Comparison of ENCODE assay signal across 14 cellular contexts in the genomic region with DNA sequence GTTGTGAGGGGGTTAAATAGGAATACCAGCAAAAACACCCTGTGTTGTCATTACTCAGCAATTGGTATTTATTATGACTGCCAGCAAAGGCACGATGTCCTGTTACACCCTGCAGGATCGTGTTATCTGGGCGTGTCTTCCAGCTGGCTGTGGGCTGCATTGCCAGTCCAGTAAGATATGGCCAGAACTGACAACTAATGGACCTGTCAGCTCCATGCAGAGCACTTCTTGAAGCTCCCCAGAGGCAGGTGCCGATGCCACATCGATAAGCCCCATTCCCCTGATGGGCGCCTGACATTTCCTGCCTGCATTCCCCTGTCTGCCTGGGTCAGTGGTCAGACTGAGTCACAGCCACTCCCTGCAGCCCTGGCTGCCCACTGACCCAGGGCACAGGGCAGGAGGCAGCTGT.
A peak's percentile ranks its signal among the peaks of the same experiment; 100 is the strongest.
DNase-seq lines count a peak whose midpoint lies in the region; ATAC-seq, FAIRE-seq and TF ChIP-seq lines count a peak whose summit lies in the region.
"Had no signal": no experiment of that assay in that cellular context is flagged by ENCODE, and none has a peak within 500 bp of the region (broad histone marks: within the 10 kb centered on the region; RNA-seq: fewer than 3 reads in every experiment).

No MANE protein-coding gene starts in this region.

- peaks cover 6% of the 10 kb centered on the region for H3K36me3 Mint-ChIP-seq in MCF 10A (ENCODE audit: insufficient read depth, unreplicated experiment)
- H3K36me3 Mint-ChIP-seq in stimulated activated memory B cell treated with anti-CD40 and anti-IgM and Interleukin-4, amounts not matched to agents 10 μg/mL and 1 μg/mL and 100 μg/mL, for 72 hours: no peaks in the 10 kb centered on the region
- H3K36me3 Mint-ChIP-seq: activated CD4-positive, alpha-beta memory T cell treated with anti-CD3 and anti-CD28 coated beads for 36 hours; mesothelial cell of epicardium had no signal

- H3K9me3 Mint-ChIP-seq in MCF 10A (ENCODE audit: unreplicated experiment): no peaks in the 10 kb centered on the region
- peaks cover 6% of the 10 kb centered on the region for H3K9me3 Mint-ChIP-seq in stimulated activated memory B cell treated with anti-CD40 and anti-IgM and Interleukin-4, amounts not matched to agents 10 μg/mL and 1 μg/mL and 100 μg/mL, for 72 hours
- H3K9me3 Mint-ChIP-seq: activated CD4-positive, alpha-beta memory T cell treated with anti-CD3 and anti-CD28 coated beads for 36 hours; mesothelial cell of epicardium had no signal

- TF ChIP-seq CTCF in MCF 10A (IDR thresholded peaks at IDR 0.05; ENCODE audit: unreplicated experiment): no peak
- no peak for TF ChIP-seq CTCF in breast epithelium (IDR thresholded peaks at IDR 0.05)

- peak; percentile 44 for DNase-seq in MCF 10A (ENCODE audit: unreplicated experiment)
- no peak for DNase-seq in breast epithelium (ENCODE audit: low spot score in 2 of 2)
- DNase-seq in adipocyte (ENCODE audit: low read depth): peak; percentile 22
- peak; percentile 41 to 76 (median 68) for DNase-seq in right cardiac atrium
- DNase-seq in urothelium cell line (ENCODE audit: low spot score): peak; percentile 53
- DNase-seq: activated CD4-positive, alpha-beta memory T cell treated with anti-CD3 and anti-CD28 coated beads for 36 hours; NCI-H2081 treated with DMSO at 0.1 percent for 48 hours; SJCRH30 had no signal

- H3K36me3 ChIP-seq in breast epithelium: no peaks in the 10 kb centered on the region
- no peaks in the 10 kb centered on the region for H3K36me3 ChIP-seq in adipocyte (ENCODE audit: control insufficient read depth, insufficient read depth, low read length, severe bottlenecking)
- H3K36me3 ChIP-seq: esophagus muscularis mucosa, SJCRH30 had no signal

- H3K27me3 ChIP-seq in breast epithelium (no peaks in the 10 kb centered on the region), adipocyte (replicated peaks; ENCODE audit: control insufficient read depth, insufficient read depth, low read length) (peaks cover 24% of the 10 kb centered on the region), right cardiac atrium (ENCODE audit: control insufficient read depth, insufficient read depth) (no peaks in the 10 kb centered on the region)
- H3K27me3 ChIP-seq: SJCRH30 had no signal

- H3K4me1 ChIP-seq in breast epithelium (no peaks in the 10 kb centered on the region), adipocyte (ENCODE audit: control insufficient read depth, insufficient read depth, low read length) (peaks cover 15% of the 10 kb centered on the region), right cardiac atrium (ENCODE audit: control insufficient read depth, insufficient read depth, low read length) (peaks cover 7% of the 10 kb centered on the region)
- H3K4me1 ChIP-seq: SJCRH30 had no signal

- WGBS in right cardiac atrium: 18% methylated on average over 6 of the region's 6 CpGs

- TF ChIP-seq POLR2A in breast epithelium (IDR thresholded peaks at IDR 0.05): no peak

- no peak overlapping the region for H3K4me3 ChIP-seq in breast epithelium
- H3K4me3 ChIP-seq in adipocyte (ENCODE audit: low read length): peak overlapping the region; percentile 14
- no peak overlapping the region for H3K4me3 ChIP-seq in right cardiac atrium (ENCODE audit: low read length)
- H3K4me3 ChIP-seq: esophagus muscularis mucosa, SJCRH30 had no signal

- POLR2A ChIA-PET in MCF 10A (lab: Yijun Ruan, JAX): interaction anchor here (0.5 to 1.0 kb wide), 3 partner anchors 11 to 84 kb away, joined by 3 to 4 read pairs (median 3); no protein-coding TSS in a partner anchor

- BruUV-seq in MCF 10A (replicated peaks; lab: Mats Ljungman, UMichigan): no TSS peak

- H3K9me3 ChIP-seq in breast epithelium (no peaks in the 10 kb centered on the region), adipocyte (ENCODE audit: control insufficient read depth, low read length) (no peaks in the 10 kb centered on the region), right cardiac atrium (ENCODE audit: control insufficient read depth, low read length) (no peaks in the 10 kb centered on the region)
- H3K9me3 ChIP-seq: esophagus muscularis mucosa, SJCRH30 had no signal

- H3K27ac ChIP-seq in breast epithelium (no peak overlapping the region), right cardiac atrium (ENCODE audit: low read length) (peak overlapping the region; percentile 81)
- H3K27ac ChIP-seq: esophagus muscularis mucosa, SJCRH30 had no signal

- H3K4me3 Mint-ChIP-seq in MCF 10A (ENCODE audit: unreplicated experiment): no peak overlapping the region
- no peak overlapping the region for H3K4me3 Mint-ChIP-seq in stimulated activated memory B cell treated with anti-CD40 and anti-IgM and Interleukin-4, amounts not matched to agents 10 μg/mL and 1 μg/mL and 100 μg/mL, for 72 hours
- H3K4me3 Mint-ChIP-seq: activated CD4-positive, alpha-beta memory T cell treated with anti-CD3 and anti-CD28 coated beads for 36 hours; B cell; mesothelial cell of epicardium had no signal

- peak; percentile 88 to 89 for ATAC-seq in right cardiac atrium
- ATAC-seq in GM21447 (IDR thresholded peaks at IDR 0.05; ENCODE audit: unreplicated experiment): no peak
- no peak for ATAC-seq in HG03520 (IDR thresholded peaks at IDR 0.05; ENCODE audit: unreplicated experiment)
- ATAC-seq in stimulated activated memory B cell treated with anti-CD40 and anti-IgM and Interleukin-4, amounts not matched to agents 10 μg/mL and 1 μg/mL and 100 μg/mL, for 72 hours: no peak

- peak overlapping the region; percentile 81 for H3K27ac Mint-ChIP-seq in MCF 10A (ENCODE audit: low read depth, unreplicated experiment)
- H3K27ac Mint-ChIP-seq in stimulated activated memory B cell treated with anti-CD40 and anti-IgM and Interleukin-4, amounts not matched to agents 10 μg/mL and 1 μg/mL and 100 μg/mL, for 72 hours: no peak overlapping the region
- H3K27ac Mint-ChIP-seq: activated CD4-positive, alpha-beta memory T cell treated with anti-CD3 and anti-CD28 coated beads for 36 hours; B cell had no signal

- H3K27me3 Mint-ChIP-seq in MCF 10A (ENCODE audit: insufficient read depth, unreplicated experiment): no peaks in the 10 kb centered on the region
- H3K27me3 Mint-ChIP-seq in stimulated activated memory B cell treated with anti-CD40 and anti-IgM and Interleukin-4, amounts not matched to agents 10 μg/mL and 1 μg/mL and 100 μg/mL, for 72 hours: peaks cover 34% of the 10 kb centered on the region

- intact Hi-C loops in MCF 10A (cut with micrococcal nuclease): no loop called here
- intact Hi-C loops in breast epithelium (cut with DNase I; ENCODE audit: low total_unique reads): no loop called here
- intact Hi-C loops in right cardiac atrium (cut with DNase I): no loop called here

- peak; percentile 88 for FAIRE-seq in urothelium cell line (lab: Jason Lieb, UNC)

- CTCF ChIA-PET in MCF 10A (lab: Yijun Ruan, JAX): interaction anchor here (0.6 to 1.3 kb wide), 3 partner anchors 14 to 230 kb away, joined by 3 to 5 read pairs (median 4); no protein-coding TSS in a partner anchor

- no peak overlapping the region for H3K9ac ChIP-seq in adipocyte (ENCODE audit: low read length)

- peaks cover 21% of the 10 kb centered on the region for H3K4me1 Mint-ChIP-seq in MCF 10A (ENCODE audit: insufficient read depth, unreplicated experiment)
- H3K4me1 Mint-ChIP-seq in stimulated activated memory B cell treated with anti-CD40 and anti-IgM and Interleukin-4, amounts not matched to agents 10 μg/mL and 1 μg/mL and 100 μg/mL, for 72 hours: peaks cover 8% of the 10 kb centered on the region

Comparison
In these comparisons a context has a peak if more than half of its experiments do, and no peak if none do; other contexts are left out.
1. DNase-seq: peak in MCF 10A (single experiment), adipocyte (single experiment), right cardiac atrium (3 of 3) and urothelium cell line (single experiment); none in breast epithelium (0 of 2).
2. ATAC-seq: peak in right cardiac atrium (2 of 2); none in GM21447 (single experiment), HG03520 (single experiment) and stimulated activated memory B cell treated with anti-CD40 and anti-IgM and Interleukin-4, amounts not matched to agents 10 μg/mL and 1 μg/mL and 100 μg/mL, for 72 hours (single experiment).